Comparison of ENCODE assay signal across 1 cellular context in genomic region chr5:102796014-102796413, GRCh38.
TF ChIP-seq lines count a peak whose summit lies in the region.

No MANE protein-coding gene starts in this region.

TF ChIP-seq in HepG2, 621 proteins besides CTCF, POLR2A, EP300 and RAD21 (continued from another document and continues in another):
- TF ChIP-seq SP2 (CRISPR knock-in tag; IDR thresholded peaks at IDR 0.05): no peak
- 0 out of 2 replicates have a peak, but pooled peaks have one; percentile 24 for TF ChIP-seq ZSCAN29 (CRISPR knock-in tag; conservative IDR thresholded peaks at IDR 0.05)
- TF ChIP-seq MAFG (CRISPR knock-in tag; IDR thresholded peaks at IDR 0.05): no peak
- TF ChIP-seq TEAD3 (CRISPR knock-in tag; optimal IDR thresholded peaks at IDR 0.05; ENCODE audit: borderline replicate concordance): peak; percentile 47
- TF ChIP-seq ZNF24 (IDR thresholded peaks at IDR 0.05): no peak
- no peak for TF ChIP-seq ZNF777 (CRISPR knock-in tag; IDR thresholded peaks at IDR 0.05)
- peak; percentile 82 for TF ChIP-seq POGZ (CRISPR knock-in tag; IDR thresholded peaks at IDR 0.05)
- TF ChIP-seq ZNF329 (CRISPR knock-in tag; IDR thresholded peaks at IDR 0.05; ENCODE audit: low read depth): no peak
- no peak for TF ChIP-seq ZC3H4 (CRISPR knock-in tag; IDR thresholded peaks at IDR 0.05; ENCODE audit: borderline replicate concordance)
- TF ChIP-seq ESRRA (CRISPR knock-in tag; IDR thresholded peaks at IDR 0.05; ENCODE audit: low read depth): peak; percentile 70; the same call in 1 of the 2 replicates
- TF ChIP-seq ZFP41 (CRISPR knock-in tag; IDR thresholded peaks at IDR 0.05; ENCODE audit: borderline replicate concordance): no peak
- no peak for TF ChIP-seq RELA (CRISPR knock-in tag; IDR thresholded peaks at IDR 0.05)
- no peak for TF ChIP-seq ZNF776 (CRISPR knock-in tag; IDR thresholded peaks at IDR 0.05)
- no peak for TF ChIP-seq ZNF546 (CRISPR knock-in tag; conservative IDR thresholded peaks at IDR 0.05)
- TF ChIP-seq ZNF124 (CRISPR knock-in tag; IDR thresholded peaks at IDR 0.05): no peak
- no peak for TF ChIP-seq GZF1 (CRISPR knock-in tag; IDR thresholded peaks at IDR 0.05)
- TF ChIP-seq RAD51 (IDR thresholded peaks at IDR 0.05; ENCODE audit: borderline replicate concordance): no peak
- peak; percentile 63 for TF ChIP-seq ZNF670 (CRISPR knock-in tag; IDR thresholded peaks at IDR 0.05; ENCODE audit: borderline replicate concordance)
- TF ChIP-seq BCLAF1 (IDR thresholded peaks at IDR 0.05): no peak
- TF ChIP-seq HHEX (CRISPR knock-in tag; IDR thresholded peaks at IDR 0.05): peak; percentile 49
- no peak for TF ChIP-seq YY1 (IDR thresholded peaks at IDR 0.05; ENCODE audit: insufficient read depth, insufficient replicate concordance, low read depth, low read length)
- TF ChIP-seq MIXL1 (CRISPR knock-in tag; IDR thresholded peaks at IDR 0.05): peak; percentile 65; the same call in 1 of the 2 replicates
- no peak for TF ChIP-seq LRRFIP1 (CRISPR knock-in tag; conservative IDR thresholded peaks at IDR 0.05)
- TF ChIP-seq CREM (IDR thresholded peaks at IDR 0.05): peak; percentile 33; the same call in 1 of the 2 replicates
- TF ChIP-seq CREM (CRISPR knock-in tag; IDR thresholded peaks at IDR 0.05): no peak
- peak; percentile 99 for TF ChIP-seq SIX1 (CRISPR knock-in tag; IDR thresholded peaks at IDR 0.05; ENCODE audit: borderline replicate concordance)
- no peak for TF ChIP-seq HOXD1 (CRISPR knock-in tag; IDR thresholded peaks at IDR 0.05)
- TF ChIP-seq HDAC1 (CRISPR knock-in tag; IDR thresholded peaks at IDR 0.05): peak; percentile 69; the same call in 1 of the 2 replicates
- no peak for TF ChIP-seq FLYWCH1 (CRISPR knock-in tag; IDR thresholded peaks at IDR 0.05)
- no peak for TF ChIP-seq ZNF724P (CRISPR knock-in tag; IDR thresholded peaks at IDR 0.05; ENCODE audit: borderline replicate concordance)
- 0 out of 2 replicates have a peak, but pooled peaks have one; percentile 46 for TF ChIP-seq PITX1 (CRISPR knock-in tag; IDR thresholded peaks at IDR 0.05)
- TF ChIP-seq RARA (CRISPR knock-in tag; IDR thresholded peaks at IDR 0.05): peak; percentile 78
- TF ChIP-seq TAF15 (IDR thresholded peaks at IDR 0.05; ENCODE audit: low read depth, low read length, poor library complexity, severe bottlenecking): no peak
- no peak for TF ChIP-seq KIAA2018 (CRISPR knock-in tag; IDR thresholded peaks at IDR 0.05; ENCODE audit: borderline replicate concordance)
- TF ChIP-seq NR3C1 (CRISPR knock-in tag; IDR thresholded peaks at IDR 0.05): no peak
- no peak for TF ChIP-seq HNF1B (CRISPR knock-in tag; IDR thresholded peaks at IDR 0.05)
- no peak for TF ChIP-seq SRSF1 (optimal IDR thresholded peaks at IDR 0.05; ENCODE audit: low read depth, low read length)
- no peak for TF ChIP-seq RFXANK (CRISPR knock-in tag; IDR thresholded peaks at IDR 0.05)
- no peak for TF ChIP-seq USF2 (IDR thresholded peaks at IDR 0.05; ENCODE audit: low read depth, low read length)
- TF ChIP-seq USF2 (CRISPR knock-in tag; IDR thresholded peaks at IDR 0.05; ENCODE audit: borderline replicate concordance): no peak
- peak; percentile 49; the same call in 1 of the 2 replicates for TF ChIP-seq ZNF549 (CRISPR knock-in tag; IDR thresholded peaks at IDR 0.05)
- TF ChIP-seq ZBED4 (CRISPR knock-in tag; IDR thresholded peaks at IDR 0.05; ENCODE audit: borderline replicate concordance): no peak
- peak; percentile 92 for TF ChIP-seq SIX4 (CRISPR knock-in tag; IDR thresholded peaks at IDR 0.05)
